ENCODE assay signal across 1 cellular context in genomic region chr1:42846257-42847110, GRCh38.
TF ChIP-seq lines count a peak whose summit lies in the region.

A gene with protein sequence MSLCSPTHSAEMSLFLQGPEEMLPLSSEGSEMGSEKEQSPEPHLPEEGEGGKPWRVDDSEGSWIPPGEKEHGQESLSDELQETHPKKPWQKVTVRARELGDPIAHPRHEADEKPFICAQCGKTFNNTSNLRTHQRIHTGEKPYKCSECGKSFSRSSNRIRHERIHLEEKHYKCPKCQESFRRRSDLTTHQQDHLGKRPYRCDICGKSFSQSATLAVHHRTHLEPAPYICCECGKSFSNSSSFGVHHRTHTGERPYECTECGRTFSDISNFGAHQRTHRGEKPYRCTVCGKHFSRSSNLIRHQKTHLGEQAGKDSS (plus strand): TSS chr1:42846613. CDS start chr1:42849659, 3,046 bp downstream.

TF ChIP-seq in K562, 482 proteins besides CTCF, POLR2A, EP300 and RAD21 (continued from another document and continues in another):
- TF ChIP-seq, protein P1, sequence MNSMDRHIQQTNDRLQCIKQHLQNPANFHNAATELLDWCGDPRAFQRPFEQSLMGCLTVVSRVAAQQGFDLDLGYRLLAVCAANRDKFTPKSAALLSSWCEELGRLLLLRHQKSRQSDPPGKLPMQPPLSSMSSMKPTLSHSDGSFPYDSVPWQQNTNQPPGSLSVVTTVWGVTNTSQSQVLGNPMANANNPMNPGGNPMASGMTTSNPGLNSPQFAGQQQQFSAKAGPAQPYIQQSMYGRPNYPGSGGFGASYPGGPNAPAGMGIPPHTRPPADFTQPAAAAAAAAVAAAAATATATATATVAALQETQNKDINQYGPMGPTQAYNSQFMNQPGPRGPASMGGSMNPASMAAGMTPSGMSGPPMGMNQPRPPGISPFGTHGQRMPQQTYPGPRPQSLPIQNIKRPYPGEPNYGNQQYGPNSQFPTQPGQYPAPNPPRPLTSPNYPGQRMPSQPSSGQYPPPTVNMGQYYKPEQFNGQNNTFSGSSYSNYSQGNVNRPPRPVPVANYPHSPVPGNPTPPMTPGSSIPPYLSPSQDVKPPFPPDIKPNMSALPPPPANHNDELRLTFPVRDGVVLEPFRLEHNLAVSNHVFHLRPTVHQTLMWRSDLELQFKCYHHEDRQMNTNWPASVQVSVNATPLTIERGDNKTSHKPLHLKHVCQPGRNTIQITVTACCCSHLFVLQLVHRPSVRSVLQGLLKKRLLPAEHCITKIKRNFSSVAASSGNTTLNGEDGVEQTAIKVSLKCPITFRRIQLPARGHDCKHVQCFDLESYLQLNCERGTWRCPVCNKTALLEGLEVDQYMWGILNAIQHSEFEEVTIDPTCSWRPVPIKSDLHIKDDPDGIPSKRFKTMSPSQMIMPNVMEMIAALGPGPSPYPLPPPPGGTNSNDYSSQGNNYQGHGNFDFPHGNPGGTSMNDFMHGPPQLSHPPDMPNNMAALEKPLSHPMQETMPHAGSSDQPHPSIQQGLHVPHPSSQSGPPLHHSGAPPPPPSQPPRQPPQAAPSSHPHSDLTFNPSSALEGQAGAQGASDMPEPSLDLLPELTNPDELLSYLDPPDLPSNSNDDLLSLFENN (IDR thresholded peaks at IDR 0.05; ENCODE audit: low read depth in 2 of 2, low read length in 2 of 2), result no peak; a peak in 1 of 4 replicates
- TF ChIP-seq POU5F1 (IDR thresholded peaks at IDR 0.05; ENCODE audit: borderline replicate concordance, low read depth, low read length, partially characterized antibody) (no peak), ZNF232 (CRISPR knock-in tag; IDR thresholded peaks at IDR 0.05) (no peak), MIER1 (IDR thresholded peaks at IDR 0.05; ENCODE audit: low read depth) (peak; percentile 71; the same call in 1 of the 2 replicates), ZNF217 (CRISPR knock-in tag; IDR thresholded peaks at IDR 0.05) (no peak), ZNF316 (IDR thresholded peaks at IDR 0.05) (0 out of 2 replicates have a peak, but pooled peaks have one; percentile 20), PTRF (tag; IDR thresholded peaks at IDR 0.05) (no peak), CC2D1A (IDR thresholded peaks at IDR 0.05) (no peak), ETS2 (tag; IDR thresholded peaks at IDR 0.05; ENCODE audit: borderline replicate concordance, poor library complexity, severe bottlenecking) (no peak), ZNF431 (CRISPR knock-in tag; IDR thresholded peaks at IDR 0.05) (peak; percentile 54; the same call in 1 of the 2 replicates), PRDM10 (IDR thresholded peaks at IDR 0.05; ENCODE audit: partially characterized antibody) (peak; percentile 69), TRIM24 (IDR thresholded peaks at IDR 0.05) (peak; percentile 8 to 10; a peak in 1 of 4 replicates), PML (IDR thresholded peaks at IDR 0.05; ENCODE audit: low read length) (no peak; the same call in 1 of the 2 replicates), GATA2 (CRISPR knock-in tag; IDR thresholded peaks at IDR 0.05) (no peak), ZNF175 (CRISPR knock-in tag; IDR thresholded peaks at IDR 0.05; ENCODE audit: low read depth) (no peak), PHF8 (IDR thresholded peaks at IDR 0.05; ENCODE audit: borderline replicate concordance, low read length) (peak; percentile 94; the same call in 1 of the 2 replicates), SMARCA5 (IDR thresholded peaks at IDR 0.05) (no peak), ZNF586 (CRISPR knock-in tag; conservative IDR thresholded peaks at IDR 0.05) (no peak), PURB (CRISPR knock-in tag; IDR thresholded peaks at IDR 0.05; ENCODE audit: low read depth) (no peak), RBM22 (IDR thresholded peaks at IDR 0.05; ENCODE audit: low read depth, low read length, poor library complexity, severe bottlenecking) (peak; percentile 26), ZNF140 (CRISPR knock-in tag; IDR thresholded peaks at IDR 0.05) (no peak), ZNF696 (CRISPR knock-in tag; conservative IDR thresholded peaks at IDR 0.05) (no peak), CBX3 (IDR thresholded peaks at IDR 0.05; ENCODE audit: borderline replicate concordance in 1 of 2, low read length in 2 of 2) (peak in 1 of 2 experiments; percentile 19; a peak in 1 of 3 replicates), FOSL1 (tag; conservative IDR thresholded peaks at IDR 0.05) (no peak), ZNF76 (CRISPR knock-in tag; IDR thresholded peaks at IDR 0.05; ENCODE audit: borderline replicate concordance) (no peak), HMBOX1 (IDR thresholded peaks at IDR 0.05) (no peak), MED1 (CRISPR knock-in tag; IDR thresholded peaks at IDR 0.05; ENCODE audit: borderline replicate concordance) (no peak), ZNF561 (CRISPR knock-in tag; conservative IDR thresholded peaks at IDR 0.05) (no peak)
- TF ChIP-seq, protein P2, sequence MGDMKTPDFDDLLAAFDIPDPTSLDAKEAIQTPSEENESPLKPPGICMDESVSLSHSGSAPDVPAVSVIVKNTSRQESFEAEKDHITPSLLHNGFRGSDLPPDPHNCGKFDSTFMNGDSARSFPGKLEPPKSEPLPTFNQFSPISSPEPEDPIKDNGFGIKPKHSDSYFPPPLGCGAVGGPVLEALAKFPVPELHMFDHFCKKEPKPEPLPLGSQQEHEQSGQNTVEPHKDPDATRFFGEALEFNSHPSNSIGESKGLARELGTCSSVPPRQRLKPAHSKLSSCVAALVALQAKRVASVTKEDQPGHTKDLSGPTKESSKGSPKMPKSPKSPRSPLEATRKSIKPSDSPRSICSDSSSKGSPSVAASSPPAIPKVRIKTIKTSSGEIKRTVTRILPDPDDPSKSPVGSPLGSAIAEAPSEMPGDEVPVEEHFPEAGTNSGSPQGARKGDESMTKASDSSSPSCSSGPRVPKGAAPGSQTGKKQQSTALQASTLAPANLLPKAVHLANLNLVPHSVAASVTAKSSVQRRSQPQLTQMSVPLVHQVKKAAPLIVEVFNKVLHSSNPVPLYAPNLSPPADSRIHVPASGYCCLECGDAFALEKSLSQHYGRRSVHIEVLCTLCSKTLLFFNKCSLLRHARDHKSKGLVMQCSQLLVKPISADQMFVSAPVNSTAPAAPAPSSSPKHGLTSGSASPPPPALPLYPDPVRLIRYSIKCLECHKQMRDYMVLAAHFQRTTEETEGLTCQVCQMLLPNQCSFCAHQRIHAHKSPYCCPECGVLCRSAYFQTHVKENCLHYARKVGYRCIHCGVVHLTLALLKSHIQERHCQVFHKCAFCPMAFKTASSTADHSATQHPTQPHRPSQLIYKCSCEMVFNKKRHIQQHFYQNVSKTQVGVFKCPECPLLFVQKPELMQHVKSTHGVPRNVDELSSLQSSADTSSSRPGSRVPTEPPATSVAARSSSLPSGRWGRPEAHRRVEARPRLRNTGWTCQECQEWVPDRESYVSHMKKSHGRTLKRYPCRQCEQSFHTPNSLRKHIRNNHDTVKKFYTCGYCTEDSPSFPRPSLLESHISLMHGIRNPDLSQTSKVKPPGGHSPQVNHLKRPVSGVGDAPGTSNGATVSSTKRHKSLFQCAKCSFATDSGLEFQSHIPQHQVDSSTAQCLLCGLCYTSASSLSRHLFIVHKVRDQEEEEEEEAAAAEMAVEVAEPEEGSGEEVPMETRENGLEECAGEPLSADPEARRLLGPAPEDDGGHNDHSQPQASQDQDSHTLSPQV (IDR thresholded peaks at IDR 0.05), result no peak
- TF ChIP-seq, protein P3, sequence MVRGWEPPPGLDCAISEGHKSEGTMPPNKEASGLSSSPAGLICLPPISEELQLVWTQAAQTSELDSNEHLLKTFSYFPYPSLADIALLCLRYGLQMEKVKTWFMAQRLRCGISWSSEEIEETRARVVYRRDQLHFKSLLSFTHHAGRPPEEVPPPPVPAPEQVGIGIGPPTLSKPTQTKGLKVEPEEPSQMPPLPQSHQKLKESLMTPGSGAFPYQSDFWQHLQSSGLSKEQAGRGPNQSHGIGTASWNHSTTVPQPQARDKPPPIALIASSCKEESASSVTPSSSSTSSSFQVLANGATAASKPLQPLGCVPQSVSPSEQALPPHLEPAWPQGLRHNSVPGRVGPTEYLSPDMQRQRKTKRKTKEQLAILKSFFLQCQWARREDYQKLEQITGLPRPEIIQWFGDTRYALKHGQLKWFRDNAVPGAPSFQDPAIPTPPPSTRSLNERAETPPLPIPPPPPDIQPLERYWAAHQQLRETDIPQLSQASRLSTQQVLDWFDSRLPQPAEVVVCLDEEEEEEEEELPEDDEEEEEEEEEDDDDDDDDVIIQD (CRISPR knock-in tag; IDR thresholded peaks at IDR 0.05), result 0 out of 2 replicates have a peak, but pooled peaks have one; percentile 26
- TF ChIP-seq, protein P4, sequence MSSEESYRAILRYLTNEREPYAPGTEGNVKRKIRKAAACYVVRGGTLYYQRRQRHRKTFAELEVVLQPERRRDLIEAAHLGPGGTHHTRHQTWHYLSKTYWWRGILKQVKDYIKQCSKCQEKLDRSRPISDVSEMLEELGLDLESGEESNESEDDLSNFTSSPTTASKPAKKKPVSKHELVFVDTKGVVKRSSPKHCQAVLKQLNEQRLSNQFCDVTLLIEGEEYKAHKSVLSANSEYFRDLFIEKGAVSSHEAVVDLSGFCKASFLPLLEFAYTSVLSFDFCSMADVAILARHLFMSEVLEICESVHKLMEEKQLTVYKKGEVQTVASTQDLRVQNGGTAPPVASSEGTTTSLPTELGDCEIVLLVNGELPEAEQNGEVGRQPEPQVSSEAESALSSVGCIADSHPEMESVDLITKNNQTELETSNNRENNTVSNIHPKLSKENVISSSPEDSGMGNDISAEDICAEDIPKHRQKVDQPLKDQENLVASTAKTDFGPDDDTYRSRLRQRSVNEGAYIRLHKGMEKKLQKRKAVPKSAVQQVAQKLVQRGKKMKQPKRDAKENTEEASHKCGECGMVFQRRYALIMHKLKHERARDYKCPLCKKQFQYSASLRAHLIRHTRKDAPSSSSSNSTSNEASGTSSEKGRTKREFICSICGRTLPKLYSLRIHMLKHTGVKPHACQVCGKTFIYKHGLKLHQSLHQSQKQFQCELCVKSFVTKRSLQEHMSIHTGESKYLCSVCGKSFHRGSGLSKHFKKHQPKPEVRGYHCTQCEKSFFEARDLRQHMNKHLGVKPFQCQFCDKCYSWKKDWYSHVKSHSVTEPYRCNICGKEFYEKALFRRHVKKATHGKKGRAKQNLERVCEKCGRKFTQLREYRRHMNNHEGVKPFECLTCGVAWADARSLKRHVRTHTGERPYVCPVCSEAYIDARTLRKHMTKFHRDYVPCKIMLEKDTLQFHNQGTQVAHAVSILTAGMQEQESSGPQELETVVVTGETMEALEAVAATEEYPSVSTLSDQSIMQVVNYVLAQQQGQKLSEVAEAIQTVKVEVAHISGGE (CRISPR knock-in tag; IDR thresholded peaks at IDR 0.05), result peak in 2 of 3 experiments; percentile 30 to 73; a peak in 2 of 6 replicates
